Comparison of ENCODE assay signal across 11 cellular contexts in the genomic region with DNA sequence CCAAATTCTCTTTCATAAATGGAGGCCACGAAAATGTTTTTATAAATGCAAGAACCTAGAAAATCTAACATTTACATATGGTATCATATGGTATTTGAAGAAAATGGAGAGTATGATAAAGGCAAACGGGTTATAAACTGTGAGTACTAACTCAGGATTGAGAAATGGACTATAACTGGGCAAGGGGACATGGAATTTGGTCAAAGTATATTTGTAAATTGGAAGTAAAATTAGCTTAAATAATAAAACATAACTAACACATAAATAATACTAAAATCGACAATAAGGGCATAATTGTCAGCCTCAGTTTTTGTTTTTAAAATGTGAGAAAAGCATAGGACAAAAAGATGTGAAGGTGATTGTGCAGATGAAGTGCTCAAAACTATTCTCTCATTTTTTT.
"Had no signal": no experiment of that assay in that cellular context is flagged by ENCODE, and none has a peak within 500 bp of the region (broad histone marks: within the 10 kb centered on the region; RNA-seq: fewer than 3 reads in every experiment).

No MANE protein-coding gene starts in this region.

- H3K4me2 ChIP-seq: GM23338 had no signal

- DNase-seq: GM23248, GOT3, H7, H9, HCEC 1CT, HFFc6 had no signal

- ATAC-seq: GM23338, HCT116 had no signal

- H3K36me3 ChIP-seq: HAP-1 had no signal

- H3K4me1 Mint-ChIP-seq: H9 had no signal

- H3K27ac Mint-ChIP-seq: GM23338, H9, HFFc6 had no signal

- H3K4me3 ChIP-seq: GM23248, GM23338, HAP-1 had no signal

- H3K27ac ChIP-seq: GM23248 had no signal

- H2AFZ ChIP-seq: GM23248, GM23338 had no signal

- FAIRE-seq: H1, H54 had no signal

- H3K9me3 Mint-ChIP-seq: GM23338, H9, HFFc6 had no signal

- H3K9me3 ChIP-seq: HAP-1 had no signal

- H3K4me1 ChIP-seq: HAP-1 had no signal

- H3K9ac ChIP-seq: GM23248 had no signal

- H3K4me3 Mint-ChIP-seq: GM23338, H9, HFFc6 had no signal
